In genomic region chr4:165449333-165449732, GRCh38 we compare ENCODE assay signal across 20 cellular contexts.
"Had no signal": no experiment of that assay in that cellular context is flagged by ENCODE, and none has a peak within 500 bp of the region (broad histone marks: within the 10 kb centered on the region; RNA-seq: fewer than 3 reads in every experiment).

No MANE protein-coding gene starts in this region.

- H3K9ac ChIP-seq: SK-N-SH had no signal

- H3K27ac ChIP-seq: HL-60 had no signal

- H3K36me3 Mint-ChIP-seq: IgD-negative memory B cell had no signal

- H3K4me2 ChIP-seq: SK-N-SH had no signal

- H3K4me1 Mint-ChIP-seq: IgD-negative memory B cell had no signal

- H3K27me3 Mint-ChIP-seq: IgD-negative memory B cell had no signal

- H3K4me3 Mint-ChIP-seq: IgD-negative memory B cell had no signal

- H3K27ac Mint-ChIP-seq: IgD-negative memory B cell had no signal

- H3K9me3 Mint-ChIP-seq: IgD-negative memory B cell had no signal

- FAIRE-seq: RCC 7860 had no signal

- DNase-seq: KBM-7, MV-4-11, NCI-H1048, NCI-H1105, NCI-H1417, NCI-H146, NCI-H1694 treated with DMSO at 0.1 percent for 48 hours, NCI-H1930, NCI-H2081, NCI-H2107, NCI-H2227 treated with DMSO at 0.1 percent for 48 hours, NCI-H524, NCI-H526 treated with DMSO at 0.1 percent for 48 hours, NCI-H748 treated with DMSO at 0.1 percent for 48 hours, RPMI8226, SHP77, SK-N-SH had no signal
